22 cellular contexts compared by ENCODE assay signal in the genomic region with DNA sequence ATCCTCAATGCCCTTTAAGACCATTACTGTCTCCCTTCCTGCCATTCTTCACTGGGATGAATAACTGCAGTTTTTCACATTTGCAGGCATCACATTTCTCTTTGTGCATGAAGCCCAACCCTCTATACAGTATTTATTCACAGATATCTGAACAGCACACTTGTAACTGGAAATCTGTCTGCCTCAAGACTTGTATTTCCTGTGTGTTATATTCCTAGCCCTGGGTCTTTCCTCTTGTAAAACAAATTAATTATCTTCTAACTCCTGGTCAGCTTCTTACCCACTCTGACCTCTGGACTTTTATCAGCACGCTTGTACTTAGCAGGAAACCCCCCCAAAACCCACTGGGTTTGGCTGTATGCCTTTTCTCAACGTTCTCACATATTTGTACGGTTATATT. TPM values are rescaled to one million over a fixed set of nuclear protein-coding genes. Genes with fewer than 3 reads are reported as not detected.
A peak's percentile ranks its signal among the peaks of the same experiment; 100 is the strongest.
DNase-seq lines count a peak whose midpoint lies in the region; ATAC-seq and TF ChIP-seq lines count a peak whose summit lies in the region.
"Had no signal": no experiment of that assay in that cellular context is flagged by ENCODE, and none has a peak within 500 bp of the region (broad histone marks: within the 10 kb centered on the region; RNA-seq: fewer than 3 reads in every experiment).

No MANE protein-coding gene starts in this region.

- POLR2A ChIA-PET in SK-N-SH (lab: Yijun Ruan, JAX) = no interaction called here
- POLR2A ChIA-PET in activated CD4-positive, alpha-beta memory T cell treated with anti-CD3 and anti-CD28 coated beads for 36 hours (lab: Charles Lee) = no interaction called here

- no peak overlapping the region for H3K27ac Mint-ChIP-seq in glutamatergic neuron (ENCODE audit: unreplicated experiment)
- no peak overlapping the region for H3K27ac Mint-ChIP-seq in activated CD4-positive, alpha-beta memory T cell treated with anti-CD3 and anti-CD28 coated beads for 36 hours
- H3K27ac Mint-ChIP-seq: endodermal cell, neural progenitor cell had no signal

- H3K4me1 ChIP-seq in SK-N-SH (ENCODE audit: control insufficient read depth in 1 of 2, insufficient read depth in 2 of 2, low read depth in 1 of 2, low read length in 1 of 2) (peaks cover 3 to 7% of the 10 kb centered on the region in 2 experiments; a peak in 3 of 4 replicates), SJCRH30 (peaks cover 34% of the 10 kb centered on the region), psoas muscle (peaks cover 30% of the 10 kb centered on the region)
- H3K4me1 ChIP-seq: A549, neural progenitor cell, prostate gland had no signal

- intact Hi-C loops in psoas muscle (cut with DNase I) = loop anchor here (5.0 kb wide), 2 partner anchors 33 to 38 kb away; no protein-coding TSS in a partner anchor
- intact Hi-C loops in activated CD4-positive, alpha-beta memory T cell treated with anti-CD3 and anti-CD28 coated beads for 36 hours (cut with micrococcal nuclease) = no loop called here

- H3K27ac ChIP-seq in SK-N-SH (ENCODE audit: low read depth in 2 of 2, low read length in 1 of 2) = peak overlapping the region in 1 of 2 experiments; percentile 72; a peak in 1 of 4 replicates
- H3K27ac ChIP-seq in SJCRH30 = peak overlapping the region; percentile 46
- H3K27ac ChIP-seq in psoas muscle = peak overlapping the region; percentile 90
- H3K27ac ChIP-seq: A549; BLaER1 treated with 17β-estradiol and CSF1 and Interleukin-3, amounts not matched to agents 10 nM and 100 nM; neural progenitor cell; Peyer's patch; prostate gland had no signal

- H3K4me3 ChIP-seq in SK-N-SH (ENCODE audit: low read depth in 2 of 2, low read length in 1 of 2) (no peak overlapping the region), SJCRH30 (no peak overlapping the region), fibroblast of pulmonary artery (replicated peaks; ENCODE audit: low read depth, low read length) (no peak overlapping the region), psoas muscle (peak overlapping the region; percentile 66)
- H3K4me3 ChIP-seq: A549; BLaER1 treated with 17β-estradiol and CSF1 and Interleukin-3, amounts not matched to agents 10 nM and 100 nM; neural progenitor cell; Peyer's patch; prostate gland had no signal

- peak; percentile 42; the same call in 2 of the 3 replicates for ATAC-seq in SK-N-SH treated with all-trans-retinoic acid at 6 μM for 48 hours
- no peak for ATAC-seq in psoas muscle
- ATAC-seq: A549 had no signal

- H3K79me2 ChIP-seq in SK-N-SH (ENCODE audit: insufficient read depth) = no peaks in the 10 kb centered on the region

- no peak overlapping the region for H2AFZ ChIP-seq in SK-N-SH (ENCODE audit: low read depth)
- H2AFZ ChIP-seq: neural progenitor cell had no signal

- H3K9ac ChIP-seq in SK-N-SH = no peak overlapping the region
- H3K9ac ChIP-seq: BLaER1 treated with 17β-estradiol and CSF1 and Interleukin-3, amounts not matched to agents 10 nM and 100 nM; neural progenitor cell had no signal

- H3K36me3 Mint-ChIP-seq in glutamatergic neuron (ENCODE audit: unreplicated experiment) = no peaks in the 10 kb centered on the region
- H3K36me3 Mint-ChIP-seq in activated CD4-positive, alpha-beta memory T cell treated with anti-CD3 and anti-CD28 coated beads for 36 hours = no peaks in the 10 kb centered on the region
- H3K36me3 Mint-ChIP-seq: neural progenitor cell had no signal

- no peaks in the 10 kb centered on the region for H3K27me3 Mint-ChIP-seq in glutamatergic neuron (ENCODE audit: unreplicated experiment)
- peaks cover 8% of the 10 kb centered on the region for H3K27me3 Mint-ChIP-seq in activated CD4-positive, alpha-beta memory T cell treated with anti-CD3 and anti-CD28 coated beads for 36 hours

- H3K36me3 ChIP-seq in SK-N-SH (replicated peaks in 1 of 2; ENCODE audit: control insufficient read depth in 1 of 2, insufficient read depth in 2 of 2, low read length in 1 of 2) (no peaks in the 10 kb centered on the region), SJCRH30 (peaks cover 5% of the 10 kb centered on the region; the same call in 1 of the 2 replicates), psoas muscle (ENCODE audit: insufficient read depth in 1 of 2, low read depth in 1 of 2) (no peaks in the 10 kb centered on the region)
- H3K36me3 ChIP-seq: BLaER1 treated with 17β-estradiol and CSF1 and Interleukin-3, amounts not matched to agents 10 nM and 100 nM; neural progenitor cell; Peyer's patch; prostate gland had no signal

- H3K27me3 ChIP-seq in SK-N-SH (ENCODE audit: insufficient read depth) (no peaks in the 10 kb centered on the region), SJCRH30 (no peaks in the 10 kb centered on the region), psoas muscle (ENCODE audit: insufficient read depth in 3 of 3, low read length in 2 of 3) (no peaks in the 10 kb centered on the region)
- H3K27me3 ChIP-seq: BLaER1 treated with 17β-estradiol and CSF1 and Interleukin-3, amounts not matched to agents 10 nM and 100 nM; neural progenitor cell; Peyer's patch had no signal

- TF ChIP-seq RAD21 in SK-N-SH (IDR thresholded peaks at IDR 0.05; ENCODE audit: low read length) = no peak

- CTCF ChIA-PET in SK-N-SH (lab: Yijun Ruan, JAX) = interaction anchor here (0.7 to 1.3 kb wide), 2 partner anchors 60 to 353 kb away, joined by 3 read pairs; no protein-coding TSS in a partner anchor
- CTCF ChIA-PET in activated CD4-positive, alpha-beta memory T cell treated with anti-CD3 and anti-CD28 coated beads for 36 hours (lab: Charles Lee) = no interaction called here

- TF ChIP-seq CTCF in SK-N-SH (IDR thresholded peaks at IDR 0.05) (no peak), fibroblast of pulmonary artery (IDR thresholded peaks at IDR 0.05; ENCODE audit: low read length, missing control alignments) (no peak), psoas muscle (IDR thresholded peaks at IDR 0.05) (no peak), glutamatergic neuron (IDR thresholded peaks at IDR 0.05; ENCODE audit: partially characterized antibody, unreplicated experiment) (no peak)

- no peaks in the 10 kb centered on the region for H3K9me3 Mint-ChIP-seq in glutamatergic neuron (ENCODE audit: unreplicated experiment)
- no peaks in the 10 kb centered on the region for H3K9me3 Mint-ChIP-seq in activated CD4-positive, alpha-beta memory T cell treated with anti-CD3 and anti-CD28 coated beads for 36 hours
- H3K9me3 Mint-ChIP-seq: endodermal cell had no signal

- H3K4me2 ChIP-seq in SK-N-SH = no peak overlapping the region
- H3K4me2 ChIP-seq: A549, neural progenitor cell had no signal

- no peak for DNase-seq in SK-N-SH
- DNase-seq in SJCRH30 = peak in 1 of 2 experiments; percentile 43
- peak; percentile 18 for DNase-seq in fibroblast of pulmonary artery (ENCODE audit: low read depth)
- DNase-seq in psoas muscle = no peak
- DNase-seq in glutamatergic neuron = no peak
- DNase-seq in activated CD4-positive, alpha-beta memory T cell treated with anti-CD3 and anti-CD28 coated beads for 36 hours = no peak
- DNase-seq in activated CD4-positive, alpha-beta T cell treated with anti-CD3 and anti-CD28 coated beads for 48 hours = no peak
- DNase-seq: activated CD4-positive, alpha-beta T cell treated with anti-CD3 and anti-CD28 coated beads, Interleukin-2, amount 50 U/mL, for 48 hours; activated naive CD4-positive, alpha-beta T cell treated with Interleukin-2 at 50 U/mL for 16 hours; endodermal cell; NCI-H1048; NCI-H2081; Peyer's patch had no signal

- H3K4me3 Mint-ChIP-seq in glutamatergic neuron (ENCODE audit: unreplicated experiment) = no peak overlapping the region
- H3K4me3 Mint-ChIP-seq in activated CD4-positive, alpha-beta memory T cell treated with anti-CD3 and anti-CD28 coated beads for 36 hours = no peak overlapping the region
- H3K4me3 Mint-ChIP-seq: endodermal cell, neural progenitor cell had no signal

- H3K4me1 Mint-ChIP-seq in glutamatergic neuron (ENCODE audit: low read depth, unreplicated experiment) = no peaks in the 10 kb centered on the region
- no peaks in the 10 kb centered on the region for H3K4me1 Mint-ChIP-seq in activated CD4-positive, alpha-beta memory T cell treated with anti-CD3 and anti-CD28 coated beads for 36 hours (ENCODE audit: low read depth)
- H3K4me1 Mint-ChIP-seq: endodermal cell had no signal

- TF ChIP-seq EP300 in SK-N-SH (IDR thresholded peaks at IDR 0.05; ENCODE audit: borderline replicate concordance in 1 of 2, low read depth in 1 of 2, low read length in 1 of 2) = no peak

- H4K20me1 ChIP-seq in SK-N-SH (ENCODE audit: insufficient read depth) = no peaks in the 10 kb centered on the region
- H4K20me1 ChIP-seq: BLaER1 treated with 17β-estradiol and CSF1 and Interleukin-3, amounts not matched to agents 10 nM and 100 nM had no signal

- no peaks in the 10 kb centered on the region for H3K9me2 ChIP-seq in SK-N-SH

- H3F3A ChIP-seq in SK-N-SH (replicated peaks; ENCODE audit: insufficient read depth) = no peaks in the 10 kb centered on the region

- 56% methylated on average over 3 of the region's 3 CpGs for WGBS in SK-N-SH (ENCODE audit: low lambda C conversion rate)
- WGBS in psoas muscle, 3 donors = 8 to 28% (median 9%) methylated on average over 3 of the region's 3 CpGs

- no peaks in the 10 kb centered on the region for H3K9me3 ChIP-seq in SK-N-SH
- H3K9me3 ChIP-seq in SJCRH30 (replicated peaks) = peaks cover 17% of the 10 kb centered on the region
- no peaks in the 10 kb centered on the region for H3K9me3 ChIP-seq in psoas muscle
- H3K9me3 ChIP-seq: A549; BLaER1 treated with 17β-estradiol and CSF1 and Interleukin-3, amounts not matched to agents 10 nM and 100 nM; Peyer's patch; prostate gland had no signal

TF ChIP-seq in SK-N-SH treated with all-trans-retinoic acid at 6 μM for 48 hours, 23 proteins besides CTCF, POLR2A, EP300 and RAD21:
- TF ChIP-seq ZFP30 (CRISPR knock-in tag; IDR thresholded peaks at IDR 0.05) = no peak
- TF ChIP-seq RARB (CRISPR knock-in tag; IDR thresholded peaks at IDR 0.05) = no peak
TF ChIP-seq in SK-N-SH treated with all-trans-retinoic acid at 6 μM for 48 hours: peak in this region for 0.

RNA-seq across cellular contexts. Expression of a gene that starts 2.0 kb away (rescaled TPM):
- polyA plus RNA-seq in SK-N-SH (2012; rRNA removed) (not detected in 2 replicates), psoas muscle (100 to 1,000 TPM in 2 of 3 donors, 10 to 100 TPM in 1; 35.9 to 856 (median 122) TPM)
- 0.04 TPM in 1 of 2 replicates, not detected in the other for polyA plus RNA-seq in SK-N-SH (2012; cell fraction: cytosol; rRNA removed)
- not detected in 2 replicates for polyA plus RNA-seq in SK-N-SH (2012; cell fraction: nucleus; rRNA removed)
- 4.5 and 4.6 TPM in 2 replicates for total RNA-seq in SJCRH30 (2014; rRNA removed; shearing (Covaris generic))
- total RNA-seq in psoas muscle (1,000 to 10,000 TPM in 2 of 4 donors, 100 to 1,000 TPM in 2; 316 to 1,082 (median 863) TPM), glutamatergic neuron (ENCODE audit: unreplicated experiment) (not detected)
- total RNA-seq in activated CD4-positive, alpha-beta memory T cell treated with anti-CD3 and anti-CD28 coated beads for 36 hours = not detected
- total RNA-seq: endodermal cell, fibroblast of lung, G401, kidney epithelial cell, Peyer's patch, temporal lobe had no signal
- polyA plus RNA-seq: A549, fibroblast of lung had no signal

RNA-seq across cellular contexts. Expression of a gene that starts 41.0 kb away (rescaled TPM):
- polyA plus RNA-seq in SK-N-SH (2012; rRNA removed) (2.5 and 2.7 TPM in 2 replicates), psoas muscle (1 to 10 TPM in 2 of 3 donors, under 1 TPM in 1; 1.00 to 1.5 (median 1.2) TPM)
- polyA plus RNA-seq in SK-N-SH (2012; cell fraction: cytosol; rRNA removed) = 2.0 and 2.1 TPM in 2 replicates
- 2.9 and 3.6 TPM in 2 replicates for polyA plus RNA-seq in SK-N-SH (2012; cell fraction: nucleus; rRNA removed)
- 13.8 and 17.7 TPM in 2 replicates for total RNA-seq in SJCRH30 (2014; rRNA removed; shearing (Covaris generic))
- total RNA-seq in psoas muscle (10 to 100 TPM in 1 of 4 donors, 1 to 10 TPM in 3; 1.4 to 11.6 (median 3.9) TPM), glutamatergic neuron (ENCODE audit: unreplicated experiment) (0.34 TPM)
- total RNA-seq in activated CD4-positive, alpha-beta memory T cell treated with anti-CD3 and anti-CD28 coated beads for 36 hours = 10 to 100 TPM; 16.0 to 16.5 TPM

Comparison
In these comparisons a context has a peak if more than half of its experiments do, and no peak if none do; other contexts are left out.
1. RNA of a gene that starts 2.0 kb away (total RNA-seq): 316 to 1,082 TPM in psoas muscle; 4.5 to 4.6 TPM in SJCRH30, not detected in glutamatergic neuron (single experiment) and not detected in activated CD4-positive, alpha-beta memory T cell treated with anti-CD3 and anti-CD28 coated beads for 36 hours; every median in the first group is over 10 times any median in the second.